ENCODE assay signal across 1 cellular context in genomic region chr11:1640076-1640946, GRCh38.
TF ChIP-seq lines count a peak whose summit lies in the region.

No MANE protein-coding gene starts in this region.

TF ChIP-seq in HepG2, 621 proteins besides CTCF, POLR2A, EP300 and RAD21 (continued from another document):
- TF ChIP-seq ZBED4 (CRISPR knock-in tag; IDR thresholded peaks at IDR 0.05; ENCODE audit: borderline replicate concordance): no peak
- TF ChIP-seq GABPB1 (CRISPR knock-in tag; IDR thresholded peaks at IDR 0.05): peak; percentile 59; the same call in 1 of the 2 replicates
- TF ChIP-seq ERF (CRISPR knock-in tag; IDR thresholded peaks at IDR 0.05): 0 out of 2 replicates have a peak, but pooled peaks have one; percentile 27
- no peak for TF ChIP-seq ZNF24 (IDR thresholded peaks at IDR 0.05)
- no peak for TF ChIP-seq ZNF263 (CRISPR knock-in tag; IDR thresholded peaks at IDR 0.05)
- peak; percentile 39; the same call in 1 of the 2 replicates for TF ChIP-seq MTF2 (CRISPR knock-in tag; IDR thresholded peaks at IDR 0.05; ENCODE audit: borderline replicate concordance)
- no peak for TF ChIP-seq EZH2 (conservative IDR thresholded peaks at IDR 0.05; ENCODE audit: low read depth, low read length)
- TF ChIP-seq BHLHE40 (IDR thresholded peaks at IDR 0.05; ENCODE audit: low read length): no peak
- peak; percentile 34; the same call in 1 of the 2 replicates for TF ChIP-seq TFDP1 (CRISPR knock-in tag; IDR thresholded peaks at IDR 0.05; ENCODE audit: borderline replicate concordance)
- TF ChIP-seq CENPBD1 (CRISPR knock-in tag; IDR thresholded peaks at IDR 0.05; ENCODE audit: borderline replicate concordance, low read depth): no peak
- TF ChIP-seq ZBTB7B (CRISPR knock-in tag; IDR thresholded peaks at IDR 0.05): 0 out of 2 replicates have a peak, but pooled peaks have one; percentile 18
- no peak for TF ChIP-seq IRF2 (CRISPR knock-in tag; IDR thresholded peaks at IDR 0.05)
- no peak for TF ChIP-seq TEAD2 (CRISPR knock-in tag; IDR thresholded peaks at IDR 0.05)
- TF ChIP-seq MED13 (CRISPR knock-in tag; IDR thresholded peaks at IDR 0.05): no peak
- TF ChIP-seq AFF4 (CRISPR knock-in tag; IDR thresholded peaks at IDR 0.05): no peak
- 0 out of 2 replicates have a peak, but pooled peaks have one; percentile 32 for TF ChIP-seq ZBTB38 (CRISPR knock-in tag; IDR thresholded peaks at IDR 0.05)
- no peak for TF ChIP-seq ZNF253 (CRISPR knock-in tag; IDR thresholded peaks at IDR 0.05; ENCODE audit: borderline replicate concordance)
- no peak for TF ChIP-seq STAT5B (CRISPR knock-in tag; IDR thresholded peaks at IDR 0.05)
- no peak for TF ChIP-seq HOXA7 (CRISPR knock-in tag; IDR thresholded peaks at IDR 0.05)
- TF ChIP-seq MBD4 (IDR thresholded peaks at IDR 0.05; ENCODE audit: borderline replicate concordance, low read length): no peak
- TF ChIP-seq ATF7 (IDR thresholded peaks at IDR 0.05): no peak
- TF ChIP-seq ATF7 (CRISPR knock-in tag; IDR thresholded peaks at IDR 0.05): no peak
- TF ChIP-seq NR2F6 (IDR thresholded peaks at IDR 0.05): no peak
- no peak for TF ChIP-seq NR2F6 (CRISPR knock-in tag; IDR thresholded peaks at IDR 0.05)
- peak; percentile 35; the same call in 1 of the 2 replicates for TF ChIP-seq SALL1 (CRISPR knock-in tag; IDR thresholded peaks at IDR 0.05)
- no peak for TF ChIP-seq CEBPB (IDR thresholded peaks at IDR 0.05; ENCODE audit: borderline replicate concordance, low read depth, low read length)
- no peak for TF ChIP-seq MTA1 (CRISPR knock-in tag; IDR thresholded peaks at IDR 0.05; ENCODE audit: borderline replicate concordance)
- TF ChIP-seq FOXO1 (CRISPR knock-in tag; IDR thresholded peaks at IDR 0.05): no peak
- no peak for TF ChIP-seq KLF6 (CRISPR knock-in tag; IDR thresholded peaks at IDR 0.05)
- no peak for TF ChIP-seq ZFY (CRISPR knock-in tag; IDR thresholded peaks at IDR 0.05)
- no peak for TF ChIP-seq TCF12 (IDR thresholded peaks at IDR 0.05)
- TF ChIP-seq TCF12 (CRISPR knock-in tag; IDR thresholded peaks at IDR 0.05): no peak
- TF ChIP-seq ZNF784 (CRISPR knock-in tag; IDR thresholded peaks at IDR 0.05; ENCODE audit: borderline replicate concordance): no peak
- no peak for TF ChIP-seq ZNF720 (CRISPR knock-in tag; IDR thresholded peaks at IDR 0.05)
TF ChIP-seq in HepG2: peak in this region for 18.
